ENCODE assay signal across 28 cellular contexts in genomic region chr16:81061855-81062608, GRCh38. TPM values are rescaled to one million over a fixed set of nuclear protein-coding genes. Genes with fewer than 3 reads are reported as not detected.
"Had no signal": no experiment of that assay in that cellular context is flagged by ENCODE, and none has a peak within 500 bp of the region (broad histone marks: within the 10 kb centered on the region; RNA-seq: fewer than 3 reads in every experiment).

No MANE protein-coding gene starts in this region.

- H3K27ac ChIP-seq: adrenal gland, colonic mucosa, dorsolateral prefrontal cortex, epithelial cell of prostate, gastroesophageal sphincter, heart left ventricle, lower lobe of right lung, ovary, prostate gland, right atrium auricular region had no signal

- H3K27ac Mint-ChIP-seq: activated B cell treated with CpG ODN at 0.5 μM for 24 hours; activated CD4-positive, alpha-beta T cell treated with anti-CD3 and anti-CD28 coated beads for 36 hours; activated naive CD4-positive, alpha-beta T cell treated with anti-CD3 and anti-CD28 coated beads, Interleukin-2, amount 50 U/mL, for 72 hours; activated T-cell treated with anti-CD3 and anti-CD28 coated beads, Interleukin-2, amount 50 U/mL, for 24 hours; activated T-helper 17 cell treated with anti-CD3 and anti-CD28 coated beads, Interleukin-2, amount 50 U/mL, for 72 hours; naive thymus-derived CD4-positive, alpha-beta T cell; T-cell had no signal

- H3K27me3 Mint-ChIP-seq: activated B cell treated with CpG ODN at 0.5 μM for 24 hours; activated CD4-positive, alpha-beta T cell treated with anti-CD3 and anti-CD28 coated beads for 36 hours; activated T-cell treated with anti-CD3 and anti-CD28 coated beads, Interleukin-2, amount 50 U/mL, for 24 hours; activated T-helper 17 cell treated with anti-CD3 and anti-CD28 coated beads, Interleukin-2, amount 50 U/mL, for 72 hours; central memory CD8-positive, alpha-beta T cell; T-cell had no signal

- H3K27me3 ChIP-seq: adrenal gland, colonic mucosa, dorsolateral prefrontal cortex, gastroesophageal sphincter, heart left ventricle, ovary, right atrium auricular region had no signal

- ATAC-seq: activated CD4-positive, alpha-beta T cell treated with anti-CD3 and anti-CD28 coated beads for 36 hours; activated naive CD4-positive, alpha-beta T cell treated with anti-CD3 and anti-CD28 coated beads, Interleukin-2, amount 50 U/mL, for 72 hours; activated T-helper 17 cell treated with anti-CD3 and anti-CD28 coated beads, Interleukin-2, amount 50 U/mL, for 72 hours; gastroesophageal sphincter; heart left ventricle; left colon; lower lobe of right lung; naive thymus-derived CD4-positive, alpha-beta T cell; stimulated activated naive CD8-positive, alpha-beta T cell treated with anti-CD3 and anti-CD28 coated beads, Interleukin-15, Interleukin-2, amounts not matched to agents 100 U/mL and 50 U/mL, for 24 hours; T-cell had no signal

- H3K9me3 ChIP-seq: adrenal gland, colonic mucosa, gastroesophageal sphincter, heart left ventricle, lower lobe of right lung, ovary, prostate gland, right atrium auricular region had no signal

- H3K4me1 Mint-ChIP-seq: activated B cell treated with CpG ODN at 0.5 μM for 24 hours; activated T-helper 17 cell treated with anti-CD3 and anti-CD28 coated beads, Interleukin-2, amount 50 U/mL, for 72 hours; central memory CD8-positive, alpha-beta T cell; T-cell had no signal

- H3K9me3 Mint-ChIP-seq: activated B cell treated with CpG ODN at 0.5 μM for 24 hours; activated naive CD4-positive, alpha-beta T cell treated with anti-CD3 and anti-CD28 coated beads, Interleukin-2, amount 50 U/mL, for 72 hours; activated T-cell treated with anti-CD3 and anti-CD28 coated beads, Interleukin-2, amount 50 U/mL, for 24 hours; activated T-helper 17 cell treated with anti-CD3 and anti-CD28 coated beads, Interleukin-2, amount 50 U/mL, for 72 hours; central memory CD8-positive, alpha-beta T cell; naive thymus-derived CD4-positive, alpha-beta T cell; neural crest cell; T-cell had no signal

- FAIRE-seq: astrocyte had no signal

- H3K4me3 Mint-ChIP-seq: activated B cell treated with CpG ODN at 0.5 μM for 24 hours; activated CD4-positive, alpha-beta T cell treated with anti-CD3 and anti-CD28 coated beads for 36 hours; activated T-cell treated with anti-CD3 and anti-CD28 coated beads, Interleukin-2, amount 50 U/mL, for 24 hours; activated T-helper 17 cell treated with anti-CD3 and anti-CD28 coated beads, Interleukin-2, amount 50 U/mL, for 72 hours; central memory CD8-positive, alpha-beta T cell; naive thymus-derived CD4-positive, alpha-beta T cell; neural crest cell; T-cell had no signal

- H3K36me3 Mint-ChIP-seq: activated naive CD4-positive, alpha-beta T cell treated with anti-CD3 and anti-CD28 coated beads, Interleukin-2, amount 50 U/mL, for 72 hours; naive thymus-derived CD4-positive, alpha-beta T cell; T-cell had no signal

- H3K4me1 ChIP-seq: adrenal gland, colonic mucosa, gastroesophageal sphincter, heart left ventricle, lower lobe of right lung, prostate gland, right atrium auricular region had no signal

- DNase-seq: activated B cell treated with CpG ODN at 0.5 μM for 24 hours; activated CD4-positive, alpha-beta T cell treated with anti-CD3 and anti-CD28 coated beads for 36 hours; activated CD4-positive, alpha-beta T cell treated with anti-CD3 and anti-CD28 coated beads, Interleukin-2, amount 50 U/mL, for 4 hours; activated CD8-positive, alpha-beta memory T cell treated with anti-CD3 and anti-CD28 coated beads for 24 hours; activated CD8-positive, alpha-beta memory T cell treated with anti-CD3 and anti-CD28 coated beads, Interleukin-2, amount 50 U/mL, for 4 hours; activated T-cell treated with anti-CD3 and anti-CD28 coated beads, Interleukin-2, amount 50 U/mL, for 24 hours; adrenal gland; colonic mucosa; heart left ventricle; islet precursor cell; left colon; lower lobe of right lung; naive thymus-derived CD4-positive, alpha-beta T cell; ovary; stimulated activated CD4-positive, alpha-beta T cell treated with anti-CD3 and anti-CD28 coated beads, Interleukin-12 subunit alpha, Interleukin-12 subunit beta, amount 100 ng/mL, for 4 hours; stimulated activated CD4-positive, alpha-beta T cell treated with anti-CD3 and anti-CD28 coated beads, Interleukin-4, amount 100 ng/mL, for 4 hours; stimulated activated naive CD8-positive, alpha-beta T cell treated with anti-CD3 and anti-CD28 coated beads, Interleukin-15, Interleukin-2, amounts not matched to agents 100 U/mL and 50 U/mL, for 24 hours; T-cell had no signal

- H3K36me3 ChIP-seq: adrenal gland, colonic mucosa, heart left ventricle, lower lobe of right lung, ovary, prostate gland, right atrium auricular region had no signal

- H3K4me3 ChIP-seq: adrenal gland, colonic mucosa, dorsolateral prefrontal cortex, gastroesophageal sphincter, heart left ventricle, lower lobe of right lung, ovary, prostate gland, right atrium auricular region had no signal

RNA-seq across cellular contexts. Expression of gene C16orf46, which starts 15.0 kb away (rescaled TPM):
- total RNA-seq: lower lobe of right lung had no signal
